ENCODE assay signal across 21 cellular contexts in the genomic region with DNA sequence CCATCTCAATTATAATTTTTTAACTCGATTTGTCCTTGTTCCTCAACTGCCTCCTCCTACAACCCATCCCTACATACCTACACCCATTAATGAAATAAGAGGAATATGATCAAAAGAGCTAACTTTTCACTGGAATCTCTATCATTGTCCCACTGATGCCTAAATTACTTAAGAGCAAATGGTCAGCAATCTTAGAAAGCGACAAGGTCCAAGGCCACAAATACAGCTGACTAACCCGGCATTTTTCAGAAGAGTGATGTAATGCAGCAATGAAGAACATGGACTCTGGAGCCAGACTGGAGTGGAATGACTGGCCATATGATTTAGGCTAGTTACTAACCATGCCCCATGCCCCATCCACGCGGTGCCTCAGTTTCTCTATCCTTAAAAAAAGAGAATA. TPM values are rescaled to one million over a fixed set of nuclear protein-coding genes. Genes with fewer than 3 reads are reported as not detected.
DNase-seq lines count a peak whose midpoint lies in the region; ATAC-seq and TF ChIP-seq lines count a peak whose summit lies in the region.
"Had no signal": no experiment of that assay in that cellular context is flagged by ENCODE, and none has a peak within 500 bp of the region (broad histone marks: within the 10 kb centered on the region; RNA-seq: fewer than 3 reads in every experiment).

No MANE protein-coding gene starts in this region.

- H3K4me1 Mint-ChIP-seq in WTC11: no peaks in the 10 kb centered on the region

- POLR2A ChIA-PET in WTC11 (lab: Charles Lee): no interaction called here

- peaks cover 5% of the 10 kb centered on the region; the same call in 1 of the 2 replicates for H3K36me3 Mint-ChIP-seq in WTC11

- H3K4me3 ChIP-seq in fibroblast of mammary gland (ENCODE audit: control insufficient read depth, low read depth, low read length): no peak overlapping the region
- H3K4me3 ChIP-seq: A549, GM12878, K562 had no signal

- DNase-seq in HuH-7 (ENCODE audit: low spot score) (peak; percentile 43), WTC11 (ENCODE audit: low spot score) (no peak), fibroblast of mammary gland (ENCODE audit: low read depth) (peak; percentile 24), myocyte (ENCODE audit: low read depth) (peak; percentile 24), Right ventricle myocardium superior (no peak), head of caudate nucleus (no peak)
- DNase-seq: C1 segment of cervical spinal cord, DND-41, GDM1, HFFc6, NCI-H1417 treated with DMSO at 0.1 percent for 48 hours, NCI-H1930, NCI-H446 treated with DMSO at 0.1 percent for 48 hours, NCI-H82, PC-3, SK-N-SH had no signal

- CTCF ChIA-PET in WTC11 (lab: Charles Lee): no interaction called here

- no peaks in the 10 kb centered on the region for H3K27me3 Mint-ChIP-seq in WTC11 (ENCODE audit: low read depth)

- H3K27ac Mint-ChIP-seq in WTC11: no peak overlapping the region
- H3K27ac Mint-ChIP-seq: HFFc6 had no signal

- no peak for ATAC-seq in WTC11
- no peak for ATAC-seq in HG02938 (IDR thresholded peaks at IDR 0.05; ENCODE audit: unreplicated experiment)
- no peak for ATAC-seq in Right ventricle myocardium superior (ENCODE audit: poor library complexity)
- no peak for ATAC-seq in GM21528 (IDR thresholded peaks at IDR 0.05; ENCODE audit: low FRiP score, unreplicated experiment)
- ATAC-seq: A549, GM12878, K562, PC-3 had no signal

- peaks cover 3% of the 10 kb centered on the region for H3K9me3 Mint-ChIP-seq in WTC11
- H3K9me3 Mint-ChIP-seq: HFFc6 had no signal

- intact Hi-C loops in Right ventricle myocardium superior (cut with DNase I) (no loop called here), head of caudate nucleus (cut with DNase I) (no loop called here)

- no peak overlapping the region for H3K4me3 Mint-ChIP-seq in WTC11
- H3K4me3 Mint-ChIP-seq: HFFc6 had no signal

- TF ChIP-seq CTCF in WTC11 (IDR thresholded peaks at IDR 0.05) (no peak), fibroblast of mammary gland (conservative IDR thresholded peaks at IDR 0.05; ENCODE audit: control insufficient read depth, insufficient read depth, low read depth, low read length) (no peak)

TF ChIP-seq in WTC11, 78 proteins besides CTCF, POLR2A, EP300 and RAD21:
- TF ChIP-seq NR3C1 (CRISPR knock-in tag; conservative IDR thresholded peaks at IDR 0.05; ENCODE audit: low read depth) (no peak), GABPB1 (CRISPR knock-in tag; IDR thresholded peaks at IDR 0.05) (peak; percentile 65), NR1H2 (CRISPR knock-in tag; IDR thresholded peaks at IDR 0.05) (no peak)

RNA-seq across cellular contexts. Expression of a gene that starts 56.2 kb away (rescaled TPM):
- total RNA-seq in WTC11 (2021) (50.8 to 69.0 TPM (median 64.0 TPM) in 3 replicates), myocyte (107 and 125 TPM in 2 replicates), Right ventricle myocardium superior (93.1 TPM)
- 44.3 TPM for polyA plus RNA-seq in myocyte (2012)

Comparison
In these comparisons a context has a peak if more than half of its experiments do, and no peak if none do; other contexts are left out.
1. DNase-seq: peak in HuH-7 (single experiment), fibroblast of mammary gland (single experiment) and myocyte (single experiment); none in WTC11 (single experiment), Right ventricle myocardium superior (single experiment) and head of caudate nucleus (0 of 42).